Comparison of ENCODE assay signal across 38 cellular contexts in genomic region chr4:64388252-64388651, GRCh38. TPM values are rescaled to one million over a fixed set of nuclear protein-coding genes. Genes with fewer than 3 reads are reported as not detected.
"Had no signal": no experiment of that assay in that cellular context is flagged by ENCODE, and none has a peak within 500 bp of the region (broad histone marks: within the 10 kb centered on the region; RNA-seq: fewer than 3 reads in every experiment).

No MANE protein-coding gene starts in this region.

- H3K4me2 ChIP-seq: KMS-11 had no signal

- H3K27ac ChIP-seq: KMS-11 had no signal

- DNase-seq: Karpas-422, Kasumi-1, MG63, MM.1S, MV-4-11, NCI-H1048, NCI-H1092, NCI-H1092 treated with DMSO at 0.1 percent for 48 hours, NCI-H1105, NCI-H1105 treated with DMSO at 0.1 percent for 48 hours, NCI-H1417, NCI-H1417 treated with DMSO at 0.1 percent for 48 hours, NCI-H1436, NCI-H1436 treated with DMSO at 0.1 percent for 48 hours, NCI-H146, NCI-H1694, NCI-H1694 treated with DMSO at 0.1 percent for 48 hours, NCI-H187, NCI-H187 treated with DMSO at 0.1 percent for 48 hours, NCI-H1930, NCI-H2029, NCI-H2029 treated with DMSO at 0.1 percent for 48 hours, NCI-H2081, NCI-H2081 treated with DMSO at 0.1 percent for 48 hours, NCI-H2107, NCI-H2171, NCI-H2171 treated with DMSO at 0.1 percent for 48 hours, NCI-H2227 treated with DMSO at 0.1 percent for 48 hours, NCI-H226, NCI-H345, NCI-H446, NCI-H446 treated with DMSO at 0.1 percent for 48 hours, NCI-H510A had no signal

- H3K9ac ChIP-seq: KMS-11 had no signal

- H3K27me3 ChIP-seq: MG63 had no signal

- H3K36me3 ChIP-seq: MG63 had no signal

- H3K9me3 ChIP-seq: MG63 had no signal

- H3K4me3 ChIP-seq: MG63 had no signal

RNA-seq across cellular contexts. Expression of gene TECRL, which starts 21.0 kb away (rescaled TPM):
- total RNA-seq: LHCN-M2, M059J, MCF 10A, NCI-H460 had no signal
